ENCODE assay signal across 11 cellular contexts in the genomic region with DNA sequence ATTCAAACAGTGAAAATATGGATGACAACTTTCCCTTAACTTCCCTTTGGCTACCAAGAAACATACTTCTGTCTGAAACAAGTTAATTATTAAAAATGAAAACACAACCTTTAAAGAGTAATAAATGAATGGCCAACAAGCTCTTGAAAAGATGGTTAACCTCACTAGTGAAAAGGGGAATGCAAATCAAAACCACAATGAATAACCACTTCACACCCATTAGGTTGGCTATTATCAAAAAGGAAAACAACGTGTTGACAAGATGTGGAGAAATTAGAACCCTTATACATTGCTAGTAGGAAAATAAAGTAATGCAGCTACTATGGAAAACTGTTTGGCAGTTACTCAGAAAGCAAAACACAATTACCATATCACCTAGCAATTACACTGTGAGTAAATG.
DNase-seq lines count a peak whose midpoint lies in the region; ATAC-seq and TF ChIP-seq lines count a peak whose summit lies in the region.
"Had no signal": no experiment of that assay in that cellular context is flagged by ENCODE, and none has a peak within 500 bp of the region (broad histone marks: within the 10 kb centered on the region; RNA-seq: fewer than 3 reads in every experiment).

No MANE protein-coding gene starts in this region.

- ATAC-seq in HG02642 (IDR thresholded peaks at IDR 0.05; ENCODE audit: poor library complexity, unreplicated experiment), result peak; percentile 90
- peak; percentile 81 for ATAC-seq in HG03571 (IDR thresholded peaks at IDR 0.05; ENCODE audit: unreplicated experiment)
- ATAC-seq in stimulated activated naive B cell treated with anti-CD40 and anti-IgM and Interleukin-4, amounts not matched to agents 10 μg/mL and 1 μg/mL and 100 μg/mL, for 72 hours (replicated peaks), result peak; percentile 92 to 94
- no peak for ATAC-seq in GM18505 (IDR thresholded peaks at IDR 0.05; ENCODE audit: unreplicated experiment)

- peaks cover 84% of the 10 kb centered on the region for H3K4me1 Mint-ChIP-seq in activated T-cell treated with anti-CD3 and anti-CD28 coated beads, Interleukin-2, amount 50 U/mL, for 24 hours (ENCODE audit: low read depth)
- peaks cover 35 to 62% of the 10 kb centered on the region in 2 donors for H3K4me1 Mint-ChIP-seq in stimulated activated naive B cell treated with anti-CD40 and anti-IgM and Interleukin-4, amounts not matched to agents 10 μg/mL and 1 μg/mL and 100 μg/mL, for 72 hours

- DNase-seq in activated T-cell treated with anti-CD3 and anti-CD28 coated beads, Interleukin-2, amount 50 U/mL, for 24 hours, result no peak
- DNase-seq in activated T-cell treated with anti-CD3 and anti-CD28 coated beads, Interleukin-2, amount 50 U/mL, for 1 hour, result no peak
- no peak for DNase-seq in stimulated activated naive B cell treated with anti-CD40 and anti-IgM and Interleukin-4, amounts not matched to agents 10 μg/mL and 1 μg/mL and 100 μg/mL, for 72 hours
- DNase-seq in NCI-H524 treated with DMSO at 0.1 percent for 48 hours (lab: John Stamatoyannopoulos, UW) (no peak), NCI-H2196 treated with DMSO at 0.1 percent for 48 hours (lab: John Stamatoyannopoulos, UW; ENCODE audit: unreplicated experiment) (no peak)
- DNase-seq: activated CD4-positive, CD25-positive, alpha-beta regulatory T cell; foreskin fibroblast had no signal

- H3K27ac Mint-ChIP-seq in activated T-cell treated with anti-CD3 and anti-CD28 coated beads, Interleukin-2, amount 50 U/mL, for 24 hours, result peak overlapping the region; percentile 58
- H3K27ac Mint-ChIP-seq in stimulated activated naive B cell treated with anti-CD40 and anti-IgM and Interleukin-4, amounts not matched to agents 10 μg/mL and 1 μg/mL and 100 μg/mL, for 72 hours, result peak overlapping the region; percentile 32
- H3K27ac Mint-ChIP-seq: memory B cell had no signal

- no peak for TF ChIP-seq POLR2A in GM18505 (IDR thresholded peaks at IDR 0.05; ENCODE audit: borderline replicate concordance, extremely low read depth, insufficient read depth, insufficient read length)

- no peaks in the 10 kb centered on the region for H3K27me3 Mint-ChIP-seq in activated T-cell treated with anti-CD3 and anti-CD28 coated beads, Interleukin-2, amount 50 U/mL, for 24 hours
- H3K27me3 Mint-ChIP-seq in stimulated activated naive B cell treated with anti-CD40 and anti-IgM and Interleukin-4, amounts not matched to agents 10 μg/mL and 1 μg/mL and 100 μg/mL, for 72 hours, result no peaks in the 10 kb centered on the region
- H3K27me3 Mint-ChIP-seq: memory B cell had no signal

- no peak overlapping the region for H3K4me3 Mint-ChIP-seq in activated T-cell treated with anti-CD3 and anti-CD28 coated beads, Interleukin-2, amount 50 U/mL, for 24 hours
- peak overlapping the region in 1 of 2 donors; percentile 35 for H3K4me3 Mint-ChIP-seq in stimulated activated naive B cell treated with anti-CD40 and anti-IgM and Interleukin-4, amounts not matched to agents 10 μg/mL and 1 μg/mL and 100 μg/mL, for 72 hours
- H3K4me3 Mint-ChIP-seq: memory B cell had no signal

- peaks cover 33% of the 10 kb centered on the region for H3K36me3 Mint-ChIP-seq in activated T-cell treated with anti-CD3 and anti-CD28 coated beads, Interleukin-2, amount 50 U/mL, for 24 hours (ENCODE audit: low read depth)
- peaks cover 11 to 38% of the 10 kb centered on the region in 2 donors for H3K36me3 Mint-ChIP-seq in stimulated activated naive B cell treated with anti-CD40 and anti-IgM and Interleukin-4, amounts not matched to agents 10 μg/mL and 1 μg/mL and 100 μg/mL, for 72 hours

- no peaks in the 10 kb centered on the region for H3K9me3 Mint-ChIP-seq in activated T-cell treated with anti-CD3 and anti-CD28 coated beads, Interleukin-2, amount 50 U/mL, for 24 hours
- H3K9me3 Mint-ChIP-seq in stimulated activated naive B cell treated with anti-CD40 and anti-IgM and Interleukin-4, amounts not matched to agents 10 μg/mL and 1 μg/mL and 100 μg/mL, for 72 hours, result peaks cover 2 to 8% of the 10 kb centered on the region in 2 donors
